In the genomic region with DNA sequence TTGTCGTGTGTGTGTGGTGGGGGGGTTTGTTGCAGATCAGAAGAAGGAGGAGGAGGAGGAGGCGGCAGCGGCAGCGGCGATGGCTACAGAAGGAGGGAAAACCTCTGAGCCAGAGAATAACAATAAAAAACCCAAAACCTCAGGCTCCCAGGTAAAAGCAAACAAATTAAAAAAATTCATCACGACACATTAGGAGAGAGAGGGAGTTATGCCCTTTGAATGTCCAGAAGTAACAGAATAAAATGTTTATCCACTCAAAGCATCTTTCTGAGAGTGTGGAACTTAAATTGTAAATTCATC, we compare ENCODE assay signal across 8 cellular contexts.
A peak's percentile ranks its signal among the peaks of the same experiment; 100 is the strongest.
DNase-seq lines count a peak whose midpoint lies in the region; ATAC-seq and TF ChIP-seq lines count a peak whose summit lies in the region.

No MANE protein-coding gene starts in this region.

- no peaks in the 10 kb centered on the region; the same call in 1 of the 2 replicates for H3K36me3 ChIP-seq in OCI-LY1 (ENCODE audit: insufficient read depth, low read length)
- no peaks in the 10 kb centered on the region for H3K36me3 ChIP-seq in endocrine pancreas (ENCODE audit: control insufficient read depth, insufficient read depth, low read length)
- peaks cover 9% of the 10 kb centered on the region for H3K36me3 ChIP-seq in neuron (ENCODE audit: insufficient read depth, low read length)

- H3K27me3 ChIP-seq in OCI-LY1 (ENCODE audit: insufficient read depth, low read length), result no peaks in the 10 kb centered on the region
- H3K27me3 ChIP-seq in endocrine pancreas (ENCODE audit: control insufficient read depth, insufficient read depth, low read length), result no peaks in the 10 kb centered on the region
- no peaks in the 10 kb centered on the region for H3K27me3 ChIP-seq in neuron (ENCODE audit: insufficient read depth, low read length)

- no peaks in the 10 kb centered on the region for H3K9me3 ChIP-seq in OCI-LY1 (ENCODE audit: low read length)
- no peaks in the 10 kb centered on the region for H3K9me3 ChIP-seq in endocrine pancreas (ENCODE audit: control insufficient read depth, low read length)
- no peaks in the 10 kb centered on the region for H3K9me3 ChIP-seq in neuron (ENCODE audit: low read length)

- H3K4me3 ChIP-seq in OCI-LY1 (ENCODE audit: low read depth, low read length, poor library complexity, severe bottlenecking) (peak overlapping the region; percentile 72), endocrine pancreas (ENCODE audit: control insufficient read depth, insufficient read depth, low read length) (peak overlapping the region; percentile 90), neuron (ENCODE audit: low read length) (peak overlapping the region; percentile 82)

- H3K4me1 ChIP-seq in OCI-LY1 (ENCODE audit: insufficient read depth, low read length, severe bottlenecking), result peaks cover 57% of the 10 kb centered on the region
- H3K4me1 ChIP-seq in endocrine pancreas (ENCODE audit: control insufficient read depth, insufficient read depth, low read length), result peaks cover 15% of the 10 kb centered on the region
- H3K4me1 ChIP-seq in neuron (ENCODE audit: insufficient read depth, low read length), result peaks cover 43% of the 10 kb centered on the region

- no peak for DNase-seq in SIG-M5 treated with dmso at 0.1 percent for 504 hours (lab: John Stamatoyannopoulos, UW; ENCODE audit: unreplicated experiment)
- no peak for DNase-seq in NK-92 (lab: John Stamatoyannopoulos, UW; ENCODE audit: unreplicated experiment)
- no peak for DNase-seq in glomerular visceral epithelial cell (ENCODE audit: extremely low spot score)

- TF ChIP-seq CTCF in C4-2B (conservative IDR thresholded peaks at IDR 0.05) (no peak), OCI-LY1 (IDR thresholded peaks at IDR 0.05; ENCODE audit: low read length) (no peak)

- peak overlapping the region; percentile 90 for H3K27ac ChIP-seq in C4-2B
- H3K27ac ChIP-seq in OCI-LY1 (ENCODE audit: low read depth, low read length, poor library complexity, severe bottlenecking), result peak overlapping the region; percentile 74

- peak overlapping the region; percentile 60 for H3K9ac ChIP-seq in OCI-LY1 (ENCODE audit: low read length)
- peak overlapping the region; percentile 49 for H3K9ac ChIP-seq in endocrine pancreas (ENCODE audit: control insufficient read depth, insufficient read depth, low read length)

- no peak for ATAC-seq in GM18870 (IDR thresholded peaks at IDR 0.05; ENCODE audit: unreplicated experiment)

- peak overlapping the region; percentile 78 for H3K4me2 ChIP-seq in OCI-LY1 (ENCODE audit: low read length)

- H3K9me2 ChIP-seq in OCI-LY1 (ENCODE audit: low read depth, low read length), result no peaks in the 10 kb centered on the region

- H3F3A ChIP-seq in OCI-LY1 (ENCODE audit: insufficient read depth, low read length), result no peaks in the 10 kb centered on the region

- no peaks in the 10 kb centered on the region for H4K20me1 ChIP-seq in OCI-LY1 (ENCODE audit: insufficient read depth, low read length)

- peaks cover 22% of the 10 kb centered on the region for H3K79me2 ChIP-seq in OCI-LY1 (ENCODE audit: insufficient read depth, low read length)

- H2AFZ ChIP-seq in OCI-LY1 (ENCODE audit: low read length), result no peak overlapping the region
- H2AFZ ChIP-seq in neuron (ENCODE audit: low read depth, low read length), result peak overlapping the region; percentile 95
